8 cellular contexts compared by ENCODE assay signal in genomic region chr12:117190210-117190781, GRCh38. TPM values are rescaled to one million over a fixed set of nuclear protein-coding genes. Genes with fewer than 3 reads are reported as not detected.
A peak's percentile ranks its signal among the peaks of the same experiment; 100 is the strongest.
DNase-seq lines count a peak whose midpoint lies in the region; TF ChIP-seq lines count a peak whose summit lies in the region.

Gene FBXO21 (minus strand): TSS chr12:117190470. CDS start chr12:117190456, 14 bp downstream.

- TF ChIP-seq POLR2A in suprapubic skin (IDR thresholded peaks at IDR 0.05): peak; percentile 73 to 80

- 6% methylated on average over 22 of the region's 59 CpGs for WGBS in suprapubic skin

- no peak for TF ChIP-seq EP300 in suprapubic skin (IDR thresholded peaks at IDR 0.05)

- POLR2A ChIA-PET in HEK293T (lab: Yijun Ruan, JAX): no interaction called here

- no peaks in the 10 kb centered on the region for H3K27me3 ChIP-seq in suprapubic skin

- peak within 1 kb of the TSS; percentile 64 for H3K4me3 ChIP-seq in suprapubic skin

- peaks cover 23% of the 10 kb centered on the region for H3K4me1 ChIP-seq in suprapubic skin

- CTCF ChIA-PET in HEK293T (lab: Yijun Ruan, JAX): no interaction called here

- H3K9me3 ChIP-seq in suprapubic skin: no peaks in the 10 kb centered on the region

- TF ChIP-seq CTCF in suprapubic skin (IDR thresholded peaks at IDR 0.05): no peak

- H3K27ac ChIP-seq in suprapubic skin: peak within 1 kb of the TSS; percentile 76

- peak; percentile 99 for DNase-seq in GM03348 (ENCODE audit: low spot score)
- peak; percentile 98 for DNase-seq in HEK293T (ENCODE audit: extremely low spot score)
- peak; percentile 18 for DNase-seq in MV-4-11 (lab: John Stamatoyannopoulos, UW)
- peak; percentile 88 for DNase-seq in SK-N-DZ (ENCODE audit: low spot score)
- DNase-seq in activated naive CD4-positive, alpha-beta T cell treated with anti-CD3 and anti-CD28 coated beads, Interleukin-2, amount 50 U/mL, for 16 hours: peak; percentile 94
- DNase-seq in globus pallidus (ENCODE audit: low spot score): peak; percentile 92
- peak; percentile 91 for DNase-seq in occipital lobe (lab: John Stamatoyannopoulos, UW)
- DNase-seq in suprapubic skin (ENCODE audit: low spot score in 2 of 2): peak; percentile 93 to 94

- H3K36me3 ChIP-seq in suprapubic skin: peaks cover 10% of the 10 kb centered on the region

TF ChIP-seq in HEK293T, 16 proteins besides CTCF, POLR2A, EP300 and RAD21:
- TF ChIP-seq TARDBP (IDR thresholded peaks at IDR 0.05) (no peak), SUZ12 (IDR thresholded peaks at IDR 0.05) (no peak)

RNA-seq across cellular contexts. Expression of gene FBXO21, which starts in this region (rescaled TPM):
- 95.5 and 115 TPM in 2 replicates for polyA plus RNA-seq in SK-N-DZ (2014; cell fraction: cytosol; rRNA removed)
- 57.7 and 90.4 TPM in 2 replicates for polyA plus RNA-seq in SK-N-DZ (2014; cell fraction: nucleus; rRNA removed)
- total RNA-seq in occipital lobe: 131 TPM
- 100 to 1,000 TPM in 1 of 4 donors, 10 to 100 TPM in 3; 76.1 to 109 (median 80.1) TPM for total RNA-seq in suprapubic skin

Comparison
In these comparisons a context has a peak if more than half of its experiments do, and no peak if none do; other contexts are left out.
1. Peak in every context shown above with its lines: DNase-seq, H3K4me3 ChIP-seq and H3K27ac ChIP-seq.
2. DNase-seq: peak in every context shown above with its lines; median percentile 99 in GM03348; 98 in HEK293T; 94 in activated naive CD4-positive, alpha-beta T cell treated with anti-CD3 and anti-CD28 coated beads, Interleukin-2, amount 50 U/mL, for 16 hours; 94 in suprapubic skin; 92 in globus pallidus; 91 in occipital lobe; 88 in SK-N-DZ; 18 in MV-4-11.